Comparison of ENCODE assay signal across 9 cellular contexts in the genomic region with DNA sequence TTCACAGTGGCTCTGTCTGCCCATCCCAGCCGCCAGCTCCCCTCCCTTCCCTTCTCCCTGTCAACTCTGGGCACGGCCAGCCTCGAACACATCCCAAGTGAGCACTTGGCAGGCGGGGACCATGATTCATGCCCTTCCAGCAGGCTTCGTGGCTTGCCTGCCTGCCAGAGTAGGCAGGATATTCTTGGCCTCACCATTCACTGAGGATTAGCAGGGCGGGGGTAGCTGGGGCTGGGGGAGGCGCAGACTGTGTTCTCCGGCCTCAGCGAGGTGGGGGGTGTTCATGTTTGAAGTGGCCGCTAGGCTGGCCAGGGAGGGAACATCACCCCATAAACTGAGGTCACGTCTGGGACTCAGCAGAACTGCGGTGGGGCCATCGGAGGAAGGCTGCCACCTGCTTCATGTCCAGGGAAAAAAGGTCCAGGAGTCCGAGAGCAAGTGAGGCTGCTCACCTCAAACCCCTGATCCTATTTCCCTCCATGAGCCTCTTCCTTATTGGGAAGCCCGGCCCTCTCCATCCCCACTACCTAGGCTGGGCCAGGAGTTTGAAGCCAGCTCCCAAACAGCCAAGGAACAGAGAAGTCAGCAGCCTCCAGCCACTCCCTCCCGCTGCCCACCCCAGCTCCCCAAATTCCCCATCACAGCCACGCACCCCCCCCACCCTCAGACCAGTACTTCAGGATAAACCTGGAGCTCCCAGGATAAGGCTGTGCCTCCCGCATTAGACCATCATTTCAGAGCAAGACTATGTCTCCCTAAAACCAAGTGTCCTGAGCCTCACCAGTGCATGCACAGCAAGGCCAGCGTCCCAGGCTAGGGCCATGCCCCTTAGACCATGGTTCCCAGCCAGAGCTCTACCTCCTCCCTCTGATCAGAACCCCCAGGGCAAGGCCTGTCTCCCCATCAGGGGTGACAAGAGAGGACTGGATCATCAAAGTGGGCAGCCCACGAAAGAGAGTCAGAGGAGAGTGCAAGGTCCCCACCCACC. TPM values are rescaled to one million over a fixed set of nuclear protein-coding genes. Genes with fewer than 3 reads are reported as not detected.
DNase-seq lines count a peak whose midpoint lies in the region; ATAC-seq and TF ChIP-seq lines count a peak whose summit lies in the region.
"Had no signal": no experiment of that assay in that cellular context is flagged by ENCODE, and none has a peak within 500 bp of the region (broad histone marks: within the 10 kb centered on the region; RNA-seq: fewer than 3 reads in every experiment).

No MANE protein-coding gene starts in this region.

- no peaks in the 10 kb centered on the region for H3K9me3 ChIP-seq in PC-9 (ENCODE audit: insufficient read depth, low read depth)

- H3K27me3 Mint-ChIP-seq in activated naive CD4-positive, alpha-beta T cell treated with anti-CD3 and anti-CD28 coated beads for 36 hours (ENCODE audit: low read depth) = no peaks in the 10 kb centered on the region
- H3K27me3 Mint-ChIP-seq in progenitor cell of endocrine pancreas = no peaks in the 10 kb centered on the region

- DNase-seq in Daoy (ENCODE audit: low read depth) = peak; percentile 84
- no peak for DNase-seq in RWPE1 (ENCODE audit: low spot score)
- DNase-seq in fibroblast of pulmonary artery (ENCODE audit: low read depth) = peak; percentile 59
- peak; percentile 76 for DNase-seq in occipital lobe (lab: John Stamatoyannopoulos, UW)
- DNase-seq in activated naive CD4-positive, alpha-beta T cell treated with anti-CD3 and anti-CD28 coated beads for 36 hours = no peak
- no peak for DNase-seq in progenitor cell of endocrine pancreas (ENCODE audit: low spot score, unreplicated experiment)
- no peak for DNase-seq in PC-9
- DNase-seq: stimulated activated CD4-positive, alpha-beta T cell treated with anti-CD3 and anti-CD28 coated beads, Interleukin-2, amount 100 ng/mL, for 48 hours had no signal

- POLR2A ChIA-PET in RWPE1 (lab: Yijun Ruan, JAX; ENCODE audit: low non-redundant PET) = no interaction called here
- POLR2A ChIA-PET in PC-9 (lab: Charles Lee; ENCODE audit: unreplicated experiment) = interaction anchor here (0.6 kb wide), 1 partner anchor 14 kb away, joined by 6 read pairs; no protein-coding TSS in a partner anchor

- CTCF ChIA-PET in RWPE1 (lab: Yijun Ruan, JAX) = no interaction called here
- CTCF ChIA-PET in activated naive CD4-positive, alpha-beta T cell treated with anti-CD3 and anti-CD28 coated beads for 36 hours (lab: Charles Lee) = no interaction called here
- CTCF ChIA-PET in PC-9 (lab: Charles Lee) = interaction anchor here (0.6 kb wide), 1 partner anchor 141 kb away, joined by 5 read pairs; no protein-coding TSS in a partner anchor

- no TSS peak for BruUV-seq in PC-9 (replicated peaks; lab: Mats Ljungman, UMichigan)

- H3K4me2 ChIP-seq in PC-9 = no peak overlapping the region

- H3K9me3 Mint-ChIP-seq in activated naive CD4-positive, alpha-beta T cell treated with anti-CD3 and anti-CD28 coated beads for 36 hours = no peaks in the 10 kb centered on the region
- H3K9me3 Mint-ChIP-seq in progenitor cell of endocrine pancreas (ENCODE audit: low read depth) = no peaks in the 10 kb centered on the region

- H3K36me3 Mint-ChIP-seq in activated naive CD4-positive, alpha-beta T cell treated with anti-CD3 and anti-CD28 coated beads for 36 hours (ENCODE audit: low read depth) = no peaks in the 10 kb centered on the region
- H3K36me3 Mint-ChIP-seq in progenitor cell of endocrine pancreas (ENCODE audit: insufficient read depth) = peaks cover 4% of the 10 kb centered on the region

- H3K27me3 ChIP-seq in PC-9 (ENCODE audit: insufficient read depth, low read depth) = no peaks in the 10 kb centered on the region

- intact Hi-C loops in activated naive CD4-positive, alpha-beta T cell treated with anti-CD3 and anti-CD28 coated beads for 36 hours (cut with micrococcal nuclease) = no loop called here
- intact Hi-C loops in PC-9 (cut with micrococcal nuclease; ENCODE audit: unreplicated experiment) = loop anchor here (5.0 kb wide), 1 partner anchor 525 kb away; no protein-coding TSS in a partner anchor

- H2AFZ ChIP-seq in PC-9 = no peak overlapping the region

- H3K27ac ChIP-seq in RWPE1 = peak overlapping the region; percentile 69
- no peak overlapping the region for H3K27ac ChIP-seq in PC-9

- H3K27ac Mint-ChIP-seq in activated naive CD4-positive, alpha-beta T cell treated with anti-CD3 and anti-CD28 coated beads for 36 hours = no peak overlapping the region
- no peak overlapping the region for H3K27ac Mint-ChIP-seq in progenitor cell of endocrine pancreas

- H3K4me3 Mint-ChIP-seq in activated naive CD4-positive, alpha-beta T cell treated with anti-CD3 and anti-CD28 coated beads for 36 hours = no peak overlapping the region
- H3K4me3 Mint-ChIP-seq in progenitor cell of endocrine pancreas (ENCODE audit: low read depth) = no peak overlapping the region

- no peaks in the 10 kb centered on the region for H3K9me2 ChIP-seq in PC-9 (ENCODE audit: insufficient read depth)

- H3K4me3 ChIP-seq in fibroblast of pulmonary artery (replicated peaks; ENCODE audit: low read depth, low read length) (no peak overlapping the region), PC-9 (no peak overlapping the region)

- H3K79me2 ChIP-seq in PC-9 (ENCODE audit: low read depth) = no peaks in the 10 kb centered on the region

- no peaks in the 10 kb centered on the region for H3K4me1 ChIP-seq in PC-9 (replicated peaks; ENCODE audit: insufficient read depth)

- no peak for TF ChIP-seq CTCF in RWPE1 (conservative IDR thresholded peaks at IDR 0.05; ENCODE audit: low read depth)
- TF ChIP-seq CTCF in fibroblast of pulmonary artery (IDR thresholded peaks at IDR 0.05; ENCODE audit: low read length, missing control alignments) = no peak
- no peak for TF ChIP-seq CTCF in progenitor cell of endocrine pancreas (IDR thresholded peaks at IDR 0.05; ENCODE audit: unreplicated experiment)
- no peak for TF ChIP-seq CTCF in PC-9 (conservative IDR thresholded peaks at IDR 0.05)

- H3F3A ChIP-seq in PC-9 (ENCODE audit: insufficient read depth, low read depth) = no peaks in the 10 kb centered on the region

- no peak for ATAC-seq in GM19351 (IDR thresholded peaks at IDR 0.05; ENCODE audit: unreplicated experiment)

- H3K36me3 ChIP-seq in PC-9 (ENCODE audit: low read depth) = no peaks in the 10 kb centered on the region

- H4K20me1 ChIP-seq in PC-9 (ENCODE audit: insufficient read depth) = no peaks in the 10 kb centered on the region

- H3K4me1 Mint-ChIP-seq in activated naive CD4-positive, alpha-beta T cell treated with anti-CD3 and anti-CD28 coated beads for 36 hours (ENCODE audit: low read depth) = no peaks in the 10 kb centered on the region
- no peaks in the 10 kb centered on the region for H3K4me1 Mint-ChIP-seq in progenitor cell of endocrine pancreas (ENCODE audit: low read depth)

RNA-seq across cellular contexts. Expression of a gene that starts 42.8 kb away (rescaled TPM):
- 52.6 and 55.0 TPM in 2 replicates for total RNA-seq in Daoy (2014; rRNA removed; shearing (Covaris generic))
- total RNA-seq in occipital lobe = 48.0 TPM
- total RNA-seq in activated naive CD4-positive, alpha-beta T cell treated with anti-CD3 and anti-CD28 coated beads for 36 hours = 10 to 100 TPM; 10.7 to 10.8 TPM
- total RNA-seq in progenitor cell of endocrine pancreas = 18.6 and 19.4 TPM in 2 replicates
- 31.2 and 35.2 TPM in 2 replicates for total RNA-seq in PC-9 (2021)

Comparison
In these comparisons a context has a peak if more than half of its experiments do, and no peak if none do; other contexts are left out.
1. DNase-seq: peak in Daoy (single experiment), fibroblast of pulmonary artery (single experiment) and occipital lobe (single experiment); none in RWPE1 (single experiment), activated naive CD4-positive, alpha-beta T cell treated with anti-CD3 and anti-CD28 coated beads for 36 hours (single experiment), progenitor cell of endocrine pancreas (single experiment) and PC-9 (0 of 2).